Comparison of ENCODE assay signal across 10 cellular contexts in the genomic region with DNA sequence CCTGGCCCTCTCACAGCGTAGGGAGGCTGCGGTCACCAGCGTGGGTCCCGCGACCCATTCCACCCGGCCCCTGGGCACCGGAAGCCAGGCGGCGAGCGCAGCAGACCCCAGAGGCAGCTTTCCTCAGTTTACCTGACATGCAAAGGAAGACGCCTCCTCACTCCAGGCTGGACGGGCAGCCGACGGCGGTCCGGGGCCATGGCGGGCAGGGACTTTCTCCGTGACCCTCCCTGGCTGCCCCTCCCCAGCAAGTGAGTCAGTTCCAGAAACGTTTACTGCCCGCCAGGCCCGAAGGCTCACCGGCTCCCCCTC. TPM values are rescaled to one million over a fixed set of nuclear protein-coding genes. Genes with fewer than 3 reads are reported as not detected.
A peak's percentile ranks its signal among the peaks of the same experiment; 100 is the strongest.
DNase-seq lines count a peak whose midpoint lies in the region; ATAC-seq, FAIRE-seq and TF ChIP-seq lines count a peak whose summit lies in the region.
"Had no signal": no experiment of that assay in that cellular context is flagged by ENCODE, and none has a peak within 500 bp of the region (broad histone marks: within the 10 kb centered on the region; RNA-seq: fewer than 3 reads in every experiment).

No MANE protein-coding gene starts in this region.

- H3K4me2 ChIP-seq in GM23338 (no peak overlapping the region), K562 (ENCODE audit: insufficient read depth, low read length) (no peak overlapping the region)

- H3K4me1 ChIP-seq in GM23338 (ENCODE audit: insufficient read depth) (no peaks in the 10 kb centered on the region), K562 (replicated peaks in 1 of 2; ENCODE audit: control insufficient read depth in 2 of 2, insufficient read depth in 2 of 2, low read length in 2 of 2) (peaks cover 20 to 90% of the 10 kb centered on the region in 2 experiments; a peak in 4 of 5 replicates), iPS-15b (ENCODE audit: control insufficient read depth, insufficient read depth, low read length) (peaks cover 4% of the 10 kb centered on the region)

- TF ChIP-seq CTCF in GM23338 (conservative IDR thresholded peaks at IDR 0.05; ENCODE audit: low read depth in 2 of 2) (no peak), K562 (IDR thresholded peaks at IDR 0.05 in 2 of 3, conservative IDR thresholded peaks at IDR 0.05 in 1 of 3; ENCODE audit: insufficient read depth in 2 of 3, low read depth in 1 of 3, low read length in 3 of 3) (no peak)

- H3K27ac ChIP-seq in GM23338 (ENCODE audit: low read depth), result peak overlapping the region; percentile 50; the same call in 1 of the 2 replicates
- no peak overlapping the region for H3K27ac ChIP-seq in K562 (ENCODE audit: extremely low read depth, low read depth, low read length)

- H4K20me1 ChIP-seq in GM23338 (replicated peaks; ENCODE audit: insufficient read depth) (peaks cover 5% of the 10 kb centered on the region; the same call in 1 of the 2 replicates), K562 (replicated peaks; ENCODE audit: control insufficient read depth, insufficient read depth, low read length) (peaks cover 12% of the 10 kb centered on the region)

- no peaks in the 10 kb centered on the region for H3K36me3 ChIP-seq in GM23338 (ENCODE audit: insufficient read depth)
- peaks cover 49% of the 10 kb centered on the region; the same call in 2 of the 3 replicates for H3K36me3 ChIP-seq in K562 (ENCODE audit: control insufficient read depth, insufficient read depth, low read length)
- peaks cover 3% of the 10 kb centered on the region for H3K36me3 ChIP-seq in iPS-15b (ENCODE audit: control insufficient read depth, insufficient read depth, low read length)

- CTCF ChIA-PET in K562 (lab: Yijun Ruan, JAX; ENCODE audit: low intra/inter-chr PET ratio), result no interaction called here
- CTCF ChIA-PET in activated CD4-positive, alpha-beta memory T cell treated with anti-CD3 and anti-CD28 coated beads for 36 hours (lab: Charles Lee), result interaction anchor here (0.6 kb wide), 1 partner anchor 26 kb away, joined by 4 read pairs; no protein-coding TSS in a partner anchor

- no peaks in the 10 kb centered on the region for H3K9me2 ChIP-seq in GM23338 (ENCODE audit: insufficient read depth)

- POLR2A ChIA-PET in K562 (lab: Yijun Ruan, JAX), result no interaction called here
- POLR2A ChIA-PET in activated CD4-positive, alpha-beta memory T cell treated with anti-CD3 and anti-CD28 coated beads for 36 hours (lab: Charles Lee), result no interaction called here

- no peak overlapping the region for H3K27ac Mint-ChIP-seq in GM23338
- H3K27ac Mint-ChIP-seq in activated CD4-positive, alpha-beta memory T cell treated with anti-CD3 and anti-CD28 coated beads for 36 hours, result no peak overlapping the region
- H3K27ac Mint-ChIP-seq: brain had no signal

- TF ChIP-seq EP300 in K562 (IDR thresholded peaks at IDR 0.05; ENCODE audit: low read length), result no peak

- H2AFZ ChIP-seq in GM23338 (no peak overlapping the region), K562 (ENCODE audit: low read depth, low read length) (no peak overlapping the region)

- H3K9me1 ChIP-seq in K562 (ENCODE audit: control insufficient read depth, insufficient read depth, low read length), result peaks cover 6% of the 10 kb centered on the region

- H3K4me3 Mint-ChIP-seq in GM23338, result no peak overlapping the region
- no peak overlapping the region for H3K4me3 Mint-ChIP-seq in activated CD4-positive, alpha-beta memory T cell treated with anti-CD3 and anti-CD28 coated beads for 36 hours
- H3K4me3 Mint-ChIP-seq: brain had no signal

- no TSS peak for BruUV-seq in K562 (replicated peaks; lab: Mats Ljungman, UMichigan)

- no peak overlapping the region for H3K9ac ChIP-seq in K562 (ENCODE audit: insufficient read depth in 1 of 2, low read depth in 2 of 2, low read length in 2 of 2)
- H3K9ac ChIP-seq in iPS-15b (ENCODE audit: low read depth, low read length), result peak overlapping the region; percentile 47

- ATAC-seq in GM23338 (no peak), K562 (no peak), sciatic nerve (no peak)

- no peaks in the 10 kb centered on the region for H3K27me3 ChIP-seq in GM23338 (ENCODE audit: insufficient read depth)
- no peaks in the 10 kb centered on the region for H3K27me3 ChIP-seq in K562 (ENCODE audit: control insufficient read depth in 2 of 2, insufficient read depth in 2 of 2, low read length in 2 of 2)
- H3K27me3 ChIP-seq in iPS-15b (ENCODE audit: control insufficient read depth, insufficient read depth, low read length), result no peaks in the 10 kb centered on the region

- H3K9me3 ChIP-seq in K562 (replicated peaks; ENCODE audit: control insufficient read depth, insufficient read depth, low read depth, low read length), result no peaks in the 10 kb centered on the region
- no peaks in the 10 kb centered on the region for H3K9me3 ChIP-seq in iPS-15b (ENCODE audit: control insufficient read depth, insufficient read depth, low read length)

- in situ Hi-C loops in K562 (cut with MboI), result no loop called here

- H3K9me3 Mint-ChIP-seq in GM23338, result no peaks in the 10 kb centered on the region; the same call in 2 of the 3 replicates
- H3K9me3 Mint-ChIP-seq in activated CD4-positive, alpha-beta memory T cell treated with anti-CD3 and anti-CD28 coated beads for 36 hours, result no peaks in the 10 kb centered on the region

- peaks cover 21% of the 10 kb centered on the region for H3K27me3 Mint-ChIP-seq in GM23338 (ENCODE audit: insufficient read depth, low read depth, poor library complexity)
- no peaks in the 10 kb centered on the region for H3K27me3 Mint-ChIP-seq in activated CD4-positive, alpha-beta memory T cell treated with anti-CD3 and anti-CD28 coated beads for 36 hours
- H3K27me3 Mint-ChIP-seq: brain had no signal

- H3K36me3 Mint-ChIP-seq in GM23338 (ENCODE audit: low read depth), result peaks cover 8% of the 10 kb centered on the region; the same call in 2 of the 3 replicates
- peaks cover 8% of the 10 kb centered on the region for H3K36me3 Mint-ChIP-seq in activated CD4-positive, alpha-beta memory T cell treated with anti-CD3 and anti-CD28 coated beads for 36 hours

- H3F3A ChIP-seq in GM23338 (replicated peaks; ENCODE audit: low read depth), result peaks cover 22% of the 10 kb centered on the region; the same call in 1 of the 2 replicates

- intact Hi-C loops in K562 (cut with micrococcal nuclease), result no loop called here
- intact Hi-C loops in sciatic nerve (cut with DNase I), result no loop called here
- intact Hi-C loops in activated CD4-positive, alpha-beta memory T cell treated with anti-CD3 and anti-CD28 coated beads for 36 hours (cut with micrococcal nuclease), result no loop called here

- no peak overlapping the region for H3K4me3 ChIP-seq in GM23338
- no peak overlapping the region for H3K4me3 ChIP-seq in K562
- H3K4me3 ChIP-seq in iPS-15b (ENCODE audit: low read depth, low read length), result no peak overlapping the region

- H3K79me2 ChIP-seq in GM23338 (replicated peaks; ENCODE audit: insufficient read depth), result peaks cover 62% of the 10 kb centered on the region
- peaks cover 89% of the 10 kb centered on the region for H3K79me2 ChIP-seq in K562 (ENCODE audit: control insufficient read depth, insufficient read depth, low read length)

- DNase-seq in GM23338 (ENCODE audit: low spot score) (no peak), K562 (ENCODE audit: extremely low read depth in 1 of 4, low spot score in 3 of 4) (no peak), sciatic nerve (ENCODE audit: low spot score) (peak; percentile 60), RPMI8226 (no peak), inferior parietal cortex (ENCODE audit: extremely low spot score) (no peak), LoVo (ENCODE audit: low spot score) (no peak)
- no peak for DNase-seq in activated CD4-positive, alpha-beta memory T cell treated with anti-CD3 and anti-CD28 coated beads for 36 hours
- DNase-seq: activated T-cell treated with anti-CD3 and anti-CD28 coated beads, Interleukin-2, amount 50 U/mL, for 1 hour had no signal

- 92% methylated on average over 17 of the region's 22 CpGs for WGBS in K562 (ENCODE audit: insufficient coverage, low coverage, missing lambda C conversion rate)

- no peak for TF ChIP-seq POLR2A in K562 (conservative IDR thresholded peaks at IDR 0.05)

- no peak for TF ChIP-seq RAD21 in K562 (CRISPR knock-in tag; conservative IDR thresholded peaks at IDR 0.05 in 1 of 2, IDR thresholded peaks at IDR 0.05 in 1 of 2)

- H3K4me1 Mint-ChIP-seq in GM23338, result peaks cover 25% of the 10 kb centered on the region
- peaks cover 23% of the 10 kb centered on the region for H3K4me1 Mint-ChIP-seq in activated CD4-positive, alpha-beta memory T cell treated with anti-CD3 and anti-CD28 coated beads for 36 hours (ENCODE audit: low read depth)

- no peak for FAIRE-seq in K562 (lab: Jason Lieb, UNC)

RNA-seq across cellular contexts. Expression of a gene that starts 5.5 kb away (rescaled TPM):
- total RNA-seq in GM23338 (2014; rRNA removed; shearing (Covaris generic)), result 28.0 and 35.4 TPM in 2 replicates
- 6.3 and 6.9 TPM in 2 replicates for polyA plus RNA-seq in GM23338 (2016; fragmentation: Nextera tagmentation; extraction: Ambion mirVana)
- total RNA-seq in K562 (2011; cell fraction: chromatin; rRNA removed; ENCODE audit: low replicate concordance), result 26.2 and 103 TPM in 2 replicates
- 64.1 and 67.7 TPM in 2 replicates for total RNA-seq in K562 (2011; cell fraction: nucleolus; rRNA removed)
- 28.6 and 30.7 TPM in 2 replicates for total RNA-seq in K562 (2011; cell fraction: nucleoplasm; rRNA removed)
- total RNA-seq in K562 (2014; rRNA removed), result 18.6 and 23.1 TPM in 2 replicates
- 4.0 and 6.3 TPM in 2 replicates for total RNA-seq in K562 (2014; rRNA removed; fragmentation: Illumina TruSeq; extraction: Trizol)
- total RNA-seq in K562 (2015; rRNA removed; fragmentation: Illumina TruSeq; extraction: Trizol), result 6.7 and 7.8 TPM in 2 replicates
- 46.2 and 49.0 TPM in 2 replicates for total RNA-seq in K562 (2021)
- 6.7 and 9.3 TPM in 2 replicates for polyA plus RNA-seq in K562 (2011; rRNA removed)
- polyA plus RNA-seq in K562 (2011; cell fraction: cytosol; rRNA removed), result 7.4 and 14.1 TPM in 2 replicates
- 45.7 and 79.0 TPM in 2 replicates for polyA plus RNA-seq in K562 (2011; cell fraction: nucleus; rRNA removed)
- polyA plus RNA-seq in K562 (2012), result 20.3 and 27.1 TPM in 2 replicates
- 5.2 and 13.0 TPM in 2 replicates for polyA plus RNA-seq in K562 (2014; fragmentation: Illumina TruSeq; extraction: Trizol)
- polyA plus RNA-seq in K562 (2014; fragmentation: Nextera tagmentation; extraction: Ambion mirVana), result under 1 TPM; 0.01 to 0.04 TPM
- 21.5 and 23.1 TPM in 2 replicates for polyA plus RNA-seq in K562 (2014; rRNA removed)
- polyA minus RNA-seq in K562 (2011; rRNA and poly(A)+ RNA removed), result 3.7 and 8.1 TPM in 2 replicates
- polyA minus RNA-seq in K562 (2011; cell fraction: cytosol; rRNA and poly(A)+ RNA removed), result 16.7 and 22.1 TPM in 2 replicates
- polyA minus RNA-seq in K562 (2011; cell fraction: nucleus; rRNA and poly(A)+ RNA removed), result 20.7 and 21.3 TPM in 2 replicates
- total RNA-seq in sciatic nerve, result 131 TPM
- 100 to 1,000 TPM in 1 of 2 experiments, 10 to 100 TPM in 1; 96.9 to 110 TPM for total RNA-seq in activated CD4-positive, alpha-beta memory T cell treated with anti-CD3 and anti-CD28 coated beads for 36 hours

RNA-seq across cellular contexts. Expression of a gene that starts 37.1 kb away (rescaled TPM):
- total RNA-seq in GM23338 (2014; rRNA removed; shearing (Covaris generic)), result 84.4 and 96.5 TPM in 2 replicates
- polyA plus RNA-seq in GM23338 (2016; fragmentation: Nextera tagmentation; extraction: Ambion mirVana) (19.4 and 23.7 TPM in 2 replicates), K562 (2011; rRNA removed) (31.2 and 34.3 TPM in 2 replicates), K562 (2014; fragmentation: Illumina TruSeq; extraction: Trizol) (22.0 and 39.1 TPM in 2 replicates), K562 (2014; fragmentation: Nextera tagmentation; extraction: Ambion mirVana) (under 1 TPM; 0.15 to 1.00 TPM), K562 (2014; rRNA removed) (69.4 and 79.9 TPM in 2 replicates)
- total RNA-seq in K562 (2011; cell fraction: chromatin; rRNA removed; ENCODE audit: low replicate concordance), result 76.0 and 175 TPM in 2 replicates
- 128 and 133 TPM in 2 replicates for total RNA-seq in K562 (2011; cell fraction: nucleolus; rRNA removed)
- total RNA-seq in K562 (2011; cell fraction: nucleoplasm; rRNA removed), result 58.7 and 79.5 TPM in 2 replicates
- total RNA-seq in K562 (2014; rRNA removed) (96.5 and 102 TPM in 2 replicates), K562 (2014; rRNA removed; fragmentation: Illumina TruSeq; extraction: Trizol) (28.9 and 31.7 TPM in 2 replicates), K562 (2015; rRNA removed; fragmentation: Illumina TruSeq; extraction: Trizol) (40.6 and 43.2 TPM in 2 replicates), K562 (2021) (76.3 and 89.6 TPM in 2 replicates), sciatic nerve (57.2 TPM)
- 37.0 and 67.8 TPM in 2 replicates for polyA plus RNA-seq in K562 (2011; cell fraction: cytosol; rRNA removed)
- 127 and 182 TPM in 2 replicates for polyA plus RNA-seq in K562 (2011; cell fraction: nucleus; rRNA removed)
- 49.5 and 76.3 TPM in 2 replicates for polyA plus RNA-seq in K562 (2012)
- 38.2 and 43.6 TPM in 2 replicates for polyA minus RNA-seq in K562 (2011; rRNA and poly(A)+ RNA removed)
- 33.9 and 37.0 TPM in 2 replicates for polyA minus RNA-seq in K562 (2011; cell fraction: cytosol; rRNA and poly(A)+ RNA removed)
- 34.3 and 36.1 TPM in 2 replicates for polyA minus RNA-seq in K562 (2011; cell fraction: nucleus; rRNA and poly(A)+ RNA removed)
- total RNA-seq in activated CD4-positive, alpha-beta memory T cell treated with anti-CD3 and anti-CD28 coated beads for 36 hours, result 10 to 100 TPM; 66.4 to 74.3 TPM
